ENCODE assay signal across 13 cellular contexts in the genomic region with DNA sequence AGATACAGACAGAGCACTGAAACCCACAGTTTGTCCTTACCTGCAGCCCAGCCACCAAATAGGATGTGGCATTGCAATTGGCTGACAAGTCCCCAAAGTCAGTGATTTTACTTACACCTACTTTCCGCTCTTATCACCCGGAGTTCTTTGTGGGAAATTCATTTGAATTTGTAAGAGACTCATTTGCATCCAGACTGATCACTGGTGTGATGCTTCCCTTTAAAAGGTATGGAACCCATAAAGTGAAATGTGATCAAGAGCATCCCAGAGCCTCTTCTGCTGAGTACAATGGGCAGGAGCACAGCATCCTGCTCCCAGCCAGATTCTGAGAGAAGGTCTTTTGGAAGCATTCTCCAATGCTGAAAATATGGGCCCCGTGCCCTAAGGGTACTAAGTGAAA.
DNase-seq lines count a peak whose midpoint lies in the region; ATAC-seq and TF ChIP-seq lines count a peak whose summit lies in the region.
"Had no signal": no experiment of that assay in that cellular context is flagged by ENCODE, and none has a peak within 500 bp of the region (broad histone marks: within the 10 kb centered on the region; RNA-seq: fewer than 3 reads in every experiment).

No MANE protein-coding gene starts in this region.

- H2BK20ac ChIP-seq in H9 (ENCODE audit: low read depth, low read length, poor library complexity, severe bottlenecking): no peak overlapping the region

- H3K79me2 ChIP-seq in H9 (ENCODE audit: insufficient read depth, low read length): no peaks in the 10 kb centered on the region

- no peaks in the 10 kb centered on the region for H3K27me3 ChIP-seq in H9 (ENCODE audit: insufficient read depth, low read length)

- no peak overlapping the region for H3K56ac ChIP-seq in H9 (ENCODE audit: insufficient read length, low read depth, low read length)

- H3K79me1 ChIP-seq in H9 (ENCODE audit: insufficient read depth, low read depth, low read length, poor library complexity, severe bottlenecking): no peaks in the 10 kb centered on the region

- H3K27ac ChIP-seq in H9 (ENCODE audit: insufficient read length, low read depth, low read length): no peak overlapping the region
- H3K27ac ChIP-seq: KMS-11 had no signal

- H3K9ac ChIP-seq in H9 (ENCODE audit: extremely low read depth, insufficient read length, low read length): no peak overlapping the region
- H3K9ac ChIP-seq: KMS-11 had no signal

- H3K4ac ChIP-seq in H9 (ENCODE audit: low read depth, low read length): no peak overlapping the region

- no peaks in the 10 kb centered on the region for H4K20me1 ChIP-seq in H9 (ENCODE audit: control insufficient read depth, insufficient read depth, insufficient read length)

- no peak overlapping the region for H3K4me3 Mint-ChIP-seq in H9
- H3K4me3 Mint-ChIP-seq in WTC11: no peak overlapping the region
- H3K4me3 Mint-ChIP-seq: CD4-positive, alpha-beta memory T cell had no signal

- no peak overlapping the region for H3K23ac ChIP-seq in H9 (ENCODE audit: insufficient read length, low read depth, low read length)

- no peak overlapping the region for H4K91ac ChIP-seq in H9 (ENCODE audit: insufficient read length, low read depth, low read length)

- no peak overlapping the region for H2BK5ac ChIP-seq in H9 (ENCODE audit: insufficient read length, low read length)

- ATAC-seq in WTC11 (peak; percentile 96), GM21381 (IDR thresholded peaks at IDR 0.05; ENCODE audit: unreplicated experiment) (no peak)
- ATAC-seq: HepG2 had no signal

- peak; percentile 41 for DNase-seq in H9
- DNase-seq in WTC11 (ENCODE audit: low spot score): no peak
- DNase-seq in iPS DF 4.7 (ENCODE audit: extremely low read depth, low spot score): peak; percentile 51
- DNase-seq in SW480 (ENCODE audit: low spot score): no peak
- DNase-seq in GM13976 (ENCODE audit: low spot score): no peak
- no peak for DNase-seq in SKM-1 treated with dmso at 0.1 percent for 144 hours (lab: John Stamatoyannopoulos, UW; ENCODE audit: unreplicated experiment)
- DNase-seq: ACHN; C1 segment of cervical spinal cord; CD4-positive, alpha-beta memory T cell; DMS79 had no signal

- H3K27ac Mint-ChIP-seq in H9 (peak overlapping the region in 1 of 3 experiments; percentile 41; a peak in 1 of 7 replicates), WTC11 (no peak overlapping the region)
- H3K27ac Mint-ChIP-seq: CD4-positive, alpha-beta memory T cell had no signal

- H3K18ac ChIP-seq in H9 (ENCODE audit: insufficient read length, low read depth, low read length): no peak overlapping the region

- no CpG with 5 or more reads among the region's 3 CpGs for WGBS in H9 (ENCODE audit: extremely low coverage, insufficient read length, low lambda C conversion rate)

- no peak overlapping the region for H2BK15ac ChIP-seq in H9 (ENCODE audit: low read depth, low read length)

- POLR2A ChIA-PET in WTC11 (lab: Charles Lee): no interaction called here

- no peak overlapping the region for H2BK12ac ChIP-seq in H9 (ENCODE audit: insufficient read length, low read depth, low read length)

- H3K4me1 ChIP-seq in H9 (ENCODE audit: insufficient read depth, low read length): peaks cover 3% of the 10 kb centered on the region; the same call in 1 of the 2 replicates

- H3K4me1 Mint-ChIP-seq in H9 (peaks cover 12 to 13% of the 10 kb centered on the region in 2 experiments), WTC11 (peaks cover 17% of the 10 kb centered on the region)
- H3K4me1 Mint-ChIP-seq: CD4-positive, alpha-beta memory T cell had no signal

- H2AK5ac ChIP-seq in H9 (ENCODE audit: insufficient read length, low read length): no peak overlapping the region

- H3K14ac ChIP-seq in H9 (ENCODE audit: insufficient read depth, low read length): no peak overlapping the region

- H3T11ph ChIP-seq in H9 (ENCODE audit: low read length): no peak overlapping the region

- no peaks in the 10 kb centered on the region for H3K23me2 ChIP-seq in H9 (ENCODE audit: insufficient read length, low read depth, low read length, poor library complexity, severe bottlenecking)

- no peak overlapping the region for H2BK120ac ChIP-seq in H9 (ENCODE audit: low read depth, low read length, poor library complexity, severe bottlenecking)

- TF ChIP-seq CTCF in H9 (conservative IDR thresholded peaks at IDR 0.05) (no peak), WTC11 (IDR thresholded peaks at IDR 0.05) (no peak), GM13976 (IDR thresholded peaks at IDR 0.05; ENCODE audit: borderline replicate concordance, control extremely low read depth, extremely low read depth, insufficient read depth, missing control alignments) (no peak)

- no peaks in the 10 kb centered on the region; the same call in 1 of the 2 replicates for H3K27me3 Mint-ChIP-seq in H9 (ENCODE audit: low read depth)
- no peaks in the 10 kb centered on the region for H3K27me3 Mint-ChIP-seq in WTC11 (ENCODE audit: low read depth)
- H3K27me3 Mint-ChIP-seq: CD4-positive, alpha-beta memory T cell had no signal

- in situ Hi-C loops in GM13976 (cut with MboI; ENCODE audit: low sequenced_read_pairs, unreplicated experiment): no loop called here

- no peak overlapping the region for H3K4me2 ChIP-seq in H9 (ENCODE audit: insufficient read depth, insufficient read length, low read length)
- H3K4me2 ChIP-seq: KMS-11 had no signal

- no peak overlapping the region for H2AFZ ChIP-seq in H9 (ENCODE audit: low read length)

- no peak overlapping the region for H4K8ac ChIP-seq in H9 (replicated peaks; ENCODE audit: insufficient read length, low read depth, low read length)

- H3K36me3 Mint-ChIP-seq in H9 (ENCODE audit: insufficient read depth in 1 of 3, low read depth in 3 of 3) (peaks cover 1 to 6% (median 4%) of the 10 kb centered on the region in 3 experiments; a peak in 5 of 7 replicates), WTC11 (peaks cover 10% of the 10 kb centered on the region)

- H3K9me3 ChIP-seq in H9 (ENCODE audit: control insufficient read depth, low read depth, low read length): no peaks in the 10 kb centered on the region

- H4K5ac ChIP-seq in H9 (ENCODE audit: insufficient read length, low read depth, low read length): no peak overlapping the region

- CTCF ChIA-PET in WTC11 (lab: Charles Lee): no interaction called here

- H3K9me3 Mint-ChIP-seq in H9: peaks cover 6 to 8% of the 10 kb centered on the region in 2 experiments; a peak in 4 of 5 replicates
- H3K9me3 Mint-ChIP-seq in WTC11: peaks cover 12% of the 10 kb centered on the region

TF ChIP-seq in WTC11, 78 proteins besides CTCF, POLR2A, EP300 and RAD21 (continues in another document):
- TF ChIP-seq ZNF317 (CRISPR knock-in tag; IDR thresholded peaks at IDR 0.05; ENCODE audit: borderline replicate concordance, low read depth) (no peak), HMGA2 (CRISPR knock-in tag; IDR thresholded peaks at IDR 0.05) (no peak), GRHL2 (CRISPR knock-in tag; IDR thresholded peaks at IDR 0.05; ENCODE audit: insufficient replicate concordance, severe bottlenecking) (no peak), TCF7 (CRISPR knock-in tag; IDR thresholded peaks at IDR 0.05; ENCODE audit: low read depth) (no peak), GTF2I (CRISPR knock-in tag; conservative IDR thresholded peaks at IDR 0.05) (no peak)
- TF ChIP-seq, protein P1, sequence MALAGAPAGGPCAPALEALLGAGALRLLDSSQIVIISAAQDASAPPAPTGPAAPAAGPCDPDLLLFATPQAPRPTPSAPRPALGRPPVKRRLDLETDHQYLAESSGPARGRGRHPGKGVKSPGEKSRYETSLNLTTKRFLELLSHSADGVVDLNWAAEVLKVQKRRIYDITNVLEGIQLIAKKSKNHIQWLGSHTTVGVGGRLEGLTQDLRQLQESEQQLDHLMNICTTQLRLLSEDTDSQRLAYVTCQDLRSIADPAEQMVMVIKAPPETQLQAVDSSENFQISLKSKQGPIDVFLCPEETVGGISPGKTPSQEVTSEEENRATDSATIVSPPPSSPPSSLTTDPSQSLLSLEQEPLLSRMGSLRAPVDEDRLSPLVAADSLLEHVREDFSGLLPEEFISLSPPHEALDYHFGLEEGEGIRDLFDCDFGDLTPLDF (CRISPR knock-in tag; IDR thresholded peaks at IDR 0.05): no peak
- TF ChIP-seq, protein P2, sequence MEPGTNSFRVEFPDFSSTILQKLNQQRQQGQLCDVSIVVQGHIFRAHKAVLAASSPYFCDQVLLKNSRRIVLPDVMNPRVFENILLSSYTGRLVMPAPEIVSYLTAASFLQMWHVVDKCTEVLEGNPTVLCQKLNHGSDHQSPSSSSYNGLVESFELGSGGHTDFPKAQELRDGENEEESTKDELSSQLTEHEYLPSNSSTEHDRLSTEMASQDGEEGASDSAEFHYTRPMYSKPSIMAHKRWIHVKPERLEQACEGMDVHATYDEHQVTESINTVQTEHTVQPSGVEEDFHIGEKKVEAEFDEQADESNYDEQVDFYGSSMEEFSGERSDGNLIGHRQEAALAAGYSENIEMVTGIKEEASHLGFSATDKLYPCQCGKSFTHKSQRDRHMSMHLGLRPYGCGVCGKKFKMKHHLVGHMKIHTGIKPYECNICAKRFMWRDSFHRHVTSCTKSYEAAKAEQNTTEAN (CRISPR knock-in tag; IDR thresholded peaks at IDR 0.05): no peak
- TF ChIP-seq, protein P3, sequence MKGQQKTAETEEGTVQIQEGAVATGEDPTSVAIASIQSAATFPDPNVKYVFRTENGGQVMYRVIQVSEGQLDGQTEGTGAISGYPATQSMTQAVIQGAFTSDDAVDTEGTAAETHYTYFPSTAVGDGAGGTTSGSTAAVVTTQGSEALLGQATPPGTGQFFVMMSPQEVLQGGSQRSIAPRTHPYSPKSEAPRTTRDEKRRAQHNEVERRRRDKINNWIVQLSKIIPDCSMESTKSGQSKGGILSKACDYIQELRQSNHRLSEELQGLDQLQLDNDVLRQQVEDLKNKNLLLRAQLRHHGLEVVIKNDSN (CRISPR knock-in tag; IDR thresholded peaks at IDR 0.05): no peak
- TF ChIP-seq, protein P4, sequence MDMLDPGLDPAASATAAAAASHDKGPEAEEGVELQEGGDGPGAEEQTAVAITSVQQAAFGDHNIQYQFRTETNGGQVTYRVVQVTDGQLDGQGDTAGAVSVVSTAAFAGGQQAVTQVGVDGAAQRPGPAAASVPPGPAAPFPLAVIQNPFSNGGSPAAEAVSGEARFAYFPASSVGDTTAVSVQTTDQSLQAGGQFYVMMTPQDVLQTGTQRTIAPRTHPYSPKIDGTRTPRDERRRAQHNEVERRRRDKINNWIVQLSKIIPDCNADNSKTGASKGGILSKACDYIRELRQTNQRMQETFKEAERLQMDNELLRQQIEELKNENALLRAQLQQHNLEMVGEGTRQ (CRISPR knock-in tag; IDR thresholded peaks at IDR 0.05): no peak
- TF ChIP-seq, protein P5, sequence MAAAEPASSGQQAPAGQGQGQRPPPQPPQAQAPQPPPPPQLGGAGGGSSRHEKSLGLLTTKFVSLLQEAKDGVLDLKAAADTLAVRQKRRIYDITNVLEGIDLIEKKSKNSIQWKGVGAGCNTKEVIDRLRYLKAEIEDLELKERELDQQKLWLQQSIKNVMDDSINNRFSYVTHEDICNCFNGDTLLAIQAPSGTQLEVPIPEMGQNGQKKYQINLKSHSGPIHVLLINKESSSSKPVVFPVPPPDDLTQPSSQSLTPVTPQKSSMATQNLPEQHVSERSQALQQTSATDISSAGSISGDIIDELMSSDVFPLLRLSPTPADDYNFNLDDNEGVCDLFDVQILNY (CRISPR knock-in tag; IDR thresholded peaks at IDR 0.05): no peak

Comparison
In these comparisons a context has a peak if more than half of its experiments do, and no peak if none do; other contexts are left out.
1. DNase-seq: peak in H9 (single experiment) and iPS DF 4.7 (single experiment); none in WTC11 (single experiment), SW480 (single experiment), GM13976 (single experiment) and SKM-1 treated with dmso at 0.1 percent for 144 hours (single experiment).